Comparison of ENCODE assay signal across 27 cellular contexts in genomic region chr18:48490641-48491040, GRCh38. TPM values are rescaled to one million over a fixed set of nuclear protein-coding genes. Genes with fewer than 3 reads are reported as not detected.
DNase-seq lines count a peak whose midpoint lies in the region; ATAC-seq, FAIRE-seq and TF ChIP-seq lines count a peak whose summit lies in the region.
"Had no signal": no experiment of that assay in that cellular context is flagged by ENCODE, and none has a peak within 500 bp of the region (broad histone marks: within the 10 kb centered on the region; RNA-seq: fewer than 3 reads in every experiment).

No MANE protein-coding gene starts in this region.

- no peak overlapping the region for H3K18ac ChIP-seq in trophoblast cell (ENCODE audit: low read length)

- H3K27me3 ChIP-seq in GM23248 (replicated peaks; ENCODE audit: insufficient read depth) (no peaks in the 10 kb centered on the region), astrocyte (ENCODE audit: insufficient read depth, low read length) (no peaks in the 10 kb centered on the region), trophoblast cell (ENCODE audit: insufficient read depth, low read length) (no peaks in the 10 kb centered on the region)
- H3K27me3 ChIP-seq: right lobe of liver, SJCRH30, testis had no signal

- no peak for ATAC-seq in GM21381 (IDR thresholded peaks at IDR 0.05; ENCODE audit: unreplicated experiment)
- ATAC-seq: activated T-helper 17 cell treated with anti-CD3 and anti-CD28 coated beads, Interleukin-2, amount 50 U/mL, for 72 hours; CD8-positive, alpha-beta T cell; GM23338; natural killer cell; right lobe of liver had no signal

- H3K23ac ChIP-seq in trophoblast cell (ENCODE audit: low read length), result no peak overlapping the region

- H3K4me1 ChIP-seq in GM23248 (ENCODE audit: insufficient read depth) (peaks cover 57% of the 10 kb centered on the region), astrocyte (ENCODE audit: insufficient read depth, low read length) (peaks cover 25% of the 10 kb centered on the region), trophoblast cell (ENCODE audit: control insufficient read depth in 1 of 2, insufficient read depth in 2 of 2, low read length in 2 of 2) (peaks cover 9 to 11% of the 10 kb centered on the region in 2 experiments)

- peak overlapping the region; percentile 67 for H3K27ac Mint-ChIP-seq in astrocyte (ENCODE audit: unreplicated experiment)
- H3K27ac Mint-ChIP-seq: activated naive CD4-positive, alpha-beta T cell treated with anti-CD3 and anti-CD28 coated beads, Interleukin-2, amount 50 U/mL, for 24 hours; activated T-helper 17 cell treated with anti-CD3 and anti-CD28 coated beads, Interleukin-2, amount 50 U/mL, for 72 hours; CD8-positive, alpha-beta T cell; GM23338; natural killer cell had no signal

- H3K9ac ChIP-seq in GM23248 (no peak overlapping the region), astrocyte (ENCODE audit: low read length) (no peak overlapping the region), trophoblast cell (ENCODE audit: low read length) (no peak overlapping the region)

- H3K9me2 ChIP-seq in GM23248 (ENCODE audit: insufficient read depth), result no peaks in the 10 kb centered on the region

- 67 to 81% methylated on average over 1 of the region's 1 CpG for WGBS in GM23248 (ENCODE audit: low coverage in 1 of 2, low lambda C conversion rate in 2 of 2, missing lambda C conversion rate in 2 of 2), 2 experiments
- WGBS in trophoblast cell (ENCODE audit: extremely low coverage, insufficient coverage, insufficient read length), result no CpG with 5 or more reads among the region's 1 CpG

- H2BK12ac ChIP-seq in trophoblast cell (ENCODE audit: low read length), result no peak overlapping the region

- no peaks in the 10 kb centered on the region for H3K27me3 Mint-ChIP-seq in astrocyte (ENCODE audit: low read depth, unreplicated experiment)

- FAIRE-seq in astrocyte (lab: Jason Lieb, UNC), result no peak
- FAIRE-seq: GM12892, islet of Langerhans, RCC 7860, TTC549, urothelium cell line had no signal

- H4K12ac ChIP-seq in trophoblast cell (ENCODE audit: low read depth, low read length), result no peak overlapping the region

- H3K9me3 Mint-ChIP-seq in astrocyte (ENCODE audit: unreplicated experiment), result peaks cover 5% of the 10 kb centered on the region
- H3K9me3 Mint-ChIP-seq: activated naive CD4-positive, alpha-beta T cell treated with anti-CD3 and anti-CD28 coated beads, Interleukin-2, amount 50 U/mL, for 24 hours; activated T-helper 17 cell treated with anti-CD3 and anti-CD28 coated beads, Interleukin-2, amount 50 U/mL, for 72 hours; CD8-positive, alpha-beta T cell; central memory CD8-positive, alpha-beta T cell; natural killer cell had no signal

- H2AFZ ChIP-seq in GM23248 (no peak overlapping the region), astrocyte (ENCODE audit: low read depth, low read length) (no peak overlapping the region), trophoblast cell (ENCODE audit: insufficient read depth, low read length, poor library complexity) (no peak overlapping the region)
- H2AFZ ChIP-seq: GM23338 had no signal

- H3K4ac ChIP-seq in trophoblast cell (ENCODE audit: low read depth, low read length), result no peak overlapping the region

- peak overlapping the region; percentile 27; the same call in 1 of the 2 replicates for H3K27ac ChIP-seq in GM23248
- no peak overlapping the region for H3K27ac ChIP-seq in astrocyte (ENCODE audit: low read depth, low read length)
- peak overlapping the region; percentile 35 for H3K27ac ChIP-seq in trophoblast cell (ENCODE audit: low read depth, low read length)
- H3K27ac ChIP-seq: right lobe of liver, SJCRH30, testis had no signal

- H3K36me3 ChIP-seq in GM23248 (ENCODE audit: low read depth), result no peaks in the 10 kb centered on the region
- H3K36me3 ChIP-seq in astrocyte (ENCODE audit: insufficient read depth, low read length), result no peaks in the 10 kb centered on the region
- no peaks in the 10 kb centered on the region for H3K36me3 ChIP-seq in trophoblast cell (ENCODE audit: control insufficient read depth in 1 of 2, insufficient read depth in 2 of 2, low read length in 2 of 2)
- H3K36me3 ChIP-seq: right lobe of liver, SJCRH30 had no signal

- in situ Hi-C loops in GM23248 (cut with MboI), result no loop called here

- no peak for TF ChIP-seq CTCF in astrocyte (IDR thresholded peaks at IDR 0.05; ENCODE audit: insufficient read depth, low read depth, low read length)

- H2BK5ac ChIP-seq in trophoblast cell (ENCODE audit: low read depth, low read length, poor library complexity), result no peak overlapping the region

- H3K4me2 ChIP-seq in GM23248 (ENCODE audit: unreplicated experiment), result no peak overlapping the region
- H3K4me2 ChIP-seq in astrocyte (ENCODE audit: low read length), result no peak overlapping the region
- H3K4me2 ChIP-seq in trophoblast cell (ENCODE audit: low read length), result no peak overlapping the region
- H3K4me2 ChIP-seq: GM23338 had no signal

- H3K4me1 Mint-ChIP-seq in astrocyte (ENCODE audit: low read depth, unreplicated experiment), result peaks cover 55% of the 10 kb centered on the region
- H3K4me1 Mint-ChIP-seq: activated naive CD4-positive, alpha-beta T cell treated with anti-CD3 and anti-CD28 coated beads, Interleukin-2, amount 50 U/mL, for 24 hours; central memory CD8-positive, alpha-beta T cell; GM23338 had no signal

- H3K79me1 ChIP-seq in trophoblast cell (ENCODE audit: low read length), result peaks cover 4% of the 10 kb centered on the region

- H4K8ac ChIP-seq in trophoblast cell (ENCODE audit: low read depth, low read length), result no peak overlapping the region

- no peak overlapping the region for H4K91ac ChIP-seq in trophoblast cell (ENCODE audit: low read depth, low read length)

- peaks cover 41% of the 10 kb centered on the region for H3F3A ChIP-seq in GM23248 (ENCODE audit: insufficient read depth)

- no peak overlapping the region for H3K4me3 ChIP-seq in GM23248
- no peak overlapping the region for H3K4me3 ChIP-seq in astrocyte (ENCODE audit: insufficient read depth, low read depth, low read length)
- H3K4me3 ChIP-seq in trophoblast cell (ENCODE audit: low read depth, low read length), result no peak overlapping the region
- H3K4me3 ChIP-seq: GM23338, right lobe of liver, SJCRH30, testis had no signal

- H3K4me3 Mint-ChIP-seq in astrocyte (ENCODE audit: unreplicated experiment), result no peak overlapping the region
- H3K4me3 Mint-ChIP-seq: activated naive CD4-positive, alpha-beta T cell treated with anti-CD3 and anti-CD28 coated beads, Interleukin-2, amount 50 U/mL, for 24 hours; activated T-helper 17 cell treated with anti-CD3 and anti-CD28 coated beads, Interleukin-2, amount 50 U/mL, for 72 hours; CD8-positive, alpha-beta T cell; central memory CD8-positive, alpha-beta T cell; GM23338; natural killer cell had no signal

- H3K36me3 Mint-ChIP-seq in astrocyte (ENCODE audit: low read depth, unreplicated experiment), result no peaks in the 10 kb centered on the region
- H3K36me3 Mint-ChIP-seq: activated naive CD4-positive, alpha-beta T cell treated with anti-CD3 and anti-CD28 coated beads, Interleukin-2, amount 50 U/mL, for 24 hours; CD8-positive, alpha-beta T cell; natural killer cell had no signal

- H3K9me3 ChIP-seq in GM23248 (ENCODE audit: low read depth) (no peaks in the 10 kb centered on the region), astrocyte (ENCODE audit: insufficient read depth, low read depth, low read length) (peaks cover 7% of the 10 kb centered on the region), trophoblast cell (ENCODE audit: insufficient read depth, low read depth, low read length) (no peaks in the 10 kb centered on the region)
- H3K9me3 ChIP-seq: right lobe of liver, SJCRH30, testis had no signal

- DNase-seq in GM23248, result peak; percentile 42
- peak; percentile 57 for DNase-seq in astrocyte (ENCODE audit: low read depth)
- peak; percentile 60 for DNase-seq in iris pigment epithelial cell (ENCODE audit: low read depth)
- DNase-seq in trophoblast cell, result no peak
- no peak for DNase-seq in activated gamma-delta T cell (lab: John Stamatoyannopoulos, UW)
- no peak for DNase-seq in NOMO-1 treated with DMSO at 0.1 percent for 48 hours (lab: John Stamatoyannopoulos, UW; ENCODE audit: unreplicated experiment)
- DNase-seq: activated CD4-positive, alpha-beta T cell treated with anti-CD3 and anti-CD28 coated beads, Interleukin-2, amount 50 U/mL, for 48 hours; activated CD8-positive, alpha-beta memory T cell treated with anti-CD3 and anti-CD28 coated beads, Interleukin-2, amount 50 U/mL, for 4 hours; anterior cingulate cortex; CD8-positive, alpha-beta T cell; MV-4-11; natural killer cell; NCI-H526 treated with DMSO at 0.1 percent for 48 hours; right lobe of liver; SJCRH30; stimulated activated naive CD4-positive, alpha-beta T cell treated with Interleukin-2 at 50 U/mL for 16 hours; testis had no signal

- no peak overlapping the region for H2BK120ac ChIP-seq in trophoblast cell (ENCODE audit: insufficient read depth, low read length, poor library complexity)

- no peaks in the 10 kb centered on the region for H3K79me2 ChIP-seq in GM23248 (ENCODE audit: insufficient read depth)
- H3K79me2 ChIP-seq in astrocyte (ENCODE audit: insufficient read depth, low read length), result no peaks in the 10 kb centered on the region
- H3K79me2 ChIP-seq in trophoblast cell (ENCODE audit: control insufficient read depth, insufficient read depth, low read length, poor library complexity), result no peaks in the 10 kb centered on the region

- H3K14ac ChIP-seq in trophoblast cell (ENCODE audit: low read length), result no peak overlapping the region

- no peak overlapping the region for H2AK5ac ChIP-seq in trophoblast cell (ENCODE audit: low read length)

- H4K20me1 ChIP-seq in GM23248 (ENCODE audit: insufficient read depth), result no peaks in the 10 kb centered on the region
- H4K20me1 ChIP-seq in astrocyte (ENCODE audit: insufficient read depth, low read length), result no peaks in the 10 kb centered on the region

RNA-seq across cellular contexts. Expression of gene CTIF, which starts 48.2 kb away (rescaled TPM):
- 46.8 and 49.2 TPM in 2 replicates for total RNA-seq in GM23248 (2014; rRNA removed; shearing (Covaris generic))
- polyA plus RNA-seq in GM23248 (2016; fragmentation: Nextera tagmentation; extraction: Ambion mirVana), result 19.6 and 21.5 TPM in 2 replicates
- total RNA-seq in astrocyte, result 93.6 and 101 TPM in 2 replicates
- polyA plus RNA-seq in trophoblast cell (2013), result 19.3 and 22.5 TPM in 2 replicates

Comparison
In these comparisons a context has a peak if more than half of its experiments do, and no peak if none do; other contexts are left out.
1. DNase-seq: peak in GM23248 (single experiment), astrocyte (single experiment) and iris pigment epithelial cell (single experiment); none in trophoblast cell (0 of 2), activated gamma-delta T cell (single experiment) and NOMO-1 treated with DMSO at 0.1 percent for 48 hours (single experiment).